Comparison of ENCODE assay signal across 9 cellular contexts in the genomic region with DNA sequence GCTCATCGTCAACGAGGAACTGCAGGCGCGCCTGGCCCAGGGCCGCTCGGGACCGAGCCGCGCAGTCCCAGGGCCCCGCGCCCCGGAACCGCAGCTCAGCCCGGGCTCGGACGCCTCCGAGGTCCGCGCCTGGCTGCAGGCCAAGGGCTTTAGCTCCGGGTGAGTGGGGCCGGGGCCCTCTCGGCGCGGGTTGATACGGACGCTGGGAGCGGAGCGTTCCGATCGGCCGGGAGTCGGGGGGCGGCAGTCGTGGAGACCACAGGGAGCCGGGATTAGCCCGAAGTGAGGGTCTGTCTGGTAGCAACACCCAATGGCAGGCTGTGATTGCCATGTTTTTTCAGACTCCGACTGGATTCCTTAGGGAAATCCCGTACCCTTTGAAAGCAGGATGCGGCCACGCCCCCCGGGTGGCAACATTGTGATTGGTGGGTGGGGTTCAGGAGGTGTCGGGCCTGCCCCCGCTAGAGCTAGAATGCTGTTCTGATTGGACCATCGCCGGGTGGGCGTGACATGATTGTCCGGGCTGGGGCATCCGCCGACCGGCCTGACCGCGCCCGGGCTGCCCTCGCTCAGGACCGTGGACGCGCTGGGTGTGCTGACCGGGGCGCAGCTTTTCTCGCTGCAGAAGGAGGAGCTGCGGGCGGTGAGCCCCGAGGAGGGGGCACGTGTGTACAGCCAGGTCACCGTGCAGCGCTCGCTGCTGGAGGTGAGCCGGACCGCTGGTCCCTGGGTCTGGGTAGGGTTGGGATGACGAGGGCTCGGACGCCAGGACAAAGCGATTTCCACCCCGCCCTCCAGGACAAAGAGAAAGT. TPM values are rescaled to one million over a fixed set of nuclear protein-coding genes. Genes with fewer than 3 reads are reported as not detected.
DNase-seq lines count a peak whose midpoint lies in the region; ATAC-seq, FAIRE-seq and TF ChIP-seq lines count a peak whose summit lies in the region.
"Had no signal": no experiment of that assay in that cellular context is flagged by ENCODE, and none has a peak within 500 bp of the region (broad histone marks: within the 10 kb centered on the region; RNA-seq: fewer than 3 reads in every experiment).

No MANE protein-coding gene starts in this region.

- no peak for FAIRE-seq in GM12892 (lab: Jason Lieb, UNC)

- no peak for TF ChIP-seq CTCF in RWPE1 (conservative IDR thresholded peaks at IDR 0.05; ENCODE audit: low read depth)

- peak overlapping the region; percentile 23 for H3K4me3 ChIP-seq in urinary bladder (ENCODE audit: low read depth, low read length)

- intact Hi-C loops in cardiac septum (cut with DNase I), result no loop called here

- no peak for ATAC-seq in HG03521 (IDR thresholded peaks at IDR 0.05; ENCODE audit: unreplicated experiment)
- ATAC-seq: Panc1 had no signal

- no peaks in the 10 kb centered on the region for H3K4me1 ChIP-seq in urinary bladder (ENCODE audit: insufficient read depth)

- H3K27ac ChIP-seq in RWPE1 (peak overlapping the region; percentile 54; the same call in 1 of the 2 replicates), urinary bladder (ENCODE audit: low read depth) (no peak overlapping the region)

- POLR2A ChIA-PET in RWPE1 (lab: Yijun Ruan, JAX; ENCODE audit: low non-redundant PET), result no interaction called here

- no peak for TF ChIP-seq POLR2A in GM12892 (IDR thresholded peaks at IDR 0.05; ENCODE audit: low read depth, low read length)

- peaks cover 3% of the 10 kb centered on the region for H3K36me3 ChIP-seq in urinary bladder (ENCODE audit: insufficient read depth)

- DNase-seq in GM12892 (ENCODE audit: insufficient read length) (peak; percentile 69), RWPE1 (ENCODE audit: low spot score) (peak; percentile 74), anterior cingulate cortex (lab: John Stamatoyannopoulos, UW) (peak in 55 of 58 donors; percentile 11 to 89 (median 63)), cardiac septum (ENCODE audit: low spot score) (peak; percentile 95), nucleus accumbens (lab: John Stamatoyannopoulos, UW) (peak in 52 of 56 donors; percentile 25 to 89 (median 66)), KG1 (lab: John Stamatoyannopoulos, UW) (no peak)

- CTCF ChIA-PET in RWPE1 (lab: Yijun Ruan, JAX), result interaction anchor here (1.3 kb wide), 1 partner anchor 13 kb away, joined by 3 read pairs; no protein-coding TSS in a partner anchor

- WGBS in urinary bladder, result 5% methylated on average over 74 of the region's 74 CpGs

RNA-seq across cellular contexts. Expression of gene EPS8L1, which starts 11.3 kb away (rescaled TPM):
- polyA plus RNA-seq in GM12892 (2012; ENCODE audit: missing spikeins), result 0.64 TPM
- 1.9 TPM for total RNA-seq in cardiac septum
- 3.0 TPM for total RNA-seq in urinary bladder
- polyA plus RNA-seq in urinary bladder, result 8.1 TPM

RNA-seq across cellular contexts. Expression of gene RDH13, which starts 24.0 kb away (rescaled TPM):
- polyA plus RNA-seq in GM12892 (2012; ENCODE audit: missing spikeins), result 6.9 TPM
- total RNA-seq in cardiac septum (43.4 TPM), urinary bladder (15.0 TPM)
- polyA plus RNA-seq in urinary bladder, result 12.4 TPM

RNA-seq across cellular contexts. Expression of gene PPP1R12C, which starts 30.5 kb away (rescaled TPM):
- 30.1 TPM for polyA plus RNA-seq in GM12892 (2012; ENCODE audit: missing spikeins)
- total RNA-seq in cardiac septum (215 TPM), urinary bladder (24.8 TPM)
- 219 TPM for polyA plus RNA-seq in urinary bladder

RNA-seq across cellular contexts. Expression of gene GP6, which starts 48.9 kb away (rescaled TPM):
- polyA plus RNA-seq in GM12892 (2012; ENCODE audit: missing spikeins), result 1.3 TPM
- total RNA-seq in cardiac septum (0.65 TPM), urinary bladder (not detected)
- 0.16 TPM for polyA plus RNA-seq in urinary bladder
